ENCODE assay signal across 1 cellular context in the genomic region with DNA sequence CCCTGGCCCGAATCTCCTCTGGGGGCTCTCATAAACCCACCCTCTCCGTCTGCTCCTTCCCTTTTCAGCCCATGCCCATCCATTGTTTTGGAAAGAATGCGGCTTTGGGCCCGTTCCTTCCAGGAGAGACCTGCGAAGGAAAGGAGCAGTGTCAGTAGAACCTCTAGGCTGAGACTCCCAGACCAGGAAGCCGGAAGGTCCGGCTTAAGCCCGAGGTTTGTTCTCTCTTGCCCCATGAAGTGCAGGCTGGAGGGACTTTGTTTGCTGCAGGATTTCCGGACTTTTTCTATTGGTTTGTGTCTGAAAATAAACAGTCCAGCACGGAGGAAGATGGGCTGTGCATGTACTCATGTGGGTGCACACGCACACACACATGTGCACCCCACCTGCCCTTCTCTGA.
TF ChIP-seq lines count a peak whose summit lies in the region.

No MANE protein-coding gene starts in this region.

TF ChIP-seq in K562, 482 proteins besides CTCF, POLR2A, EP300 and RAD21 (continued from another document):
- TF ChIP-seq, protein P1, sequence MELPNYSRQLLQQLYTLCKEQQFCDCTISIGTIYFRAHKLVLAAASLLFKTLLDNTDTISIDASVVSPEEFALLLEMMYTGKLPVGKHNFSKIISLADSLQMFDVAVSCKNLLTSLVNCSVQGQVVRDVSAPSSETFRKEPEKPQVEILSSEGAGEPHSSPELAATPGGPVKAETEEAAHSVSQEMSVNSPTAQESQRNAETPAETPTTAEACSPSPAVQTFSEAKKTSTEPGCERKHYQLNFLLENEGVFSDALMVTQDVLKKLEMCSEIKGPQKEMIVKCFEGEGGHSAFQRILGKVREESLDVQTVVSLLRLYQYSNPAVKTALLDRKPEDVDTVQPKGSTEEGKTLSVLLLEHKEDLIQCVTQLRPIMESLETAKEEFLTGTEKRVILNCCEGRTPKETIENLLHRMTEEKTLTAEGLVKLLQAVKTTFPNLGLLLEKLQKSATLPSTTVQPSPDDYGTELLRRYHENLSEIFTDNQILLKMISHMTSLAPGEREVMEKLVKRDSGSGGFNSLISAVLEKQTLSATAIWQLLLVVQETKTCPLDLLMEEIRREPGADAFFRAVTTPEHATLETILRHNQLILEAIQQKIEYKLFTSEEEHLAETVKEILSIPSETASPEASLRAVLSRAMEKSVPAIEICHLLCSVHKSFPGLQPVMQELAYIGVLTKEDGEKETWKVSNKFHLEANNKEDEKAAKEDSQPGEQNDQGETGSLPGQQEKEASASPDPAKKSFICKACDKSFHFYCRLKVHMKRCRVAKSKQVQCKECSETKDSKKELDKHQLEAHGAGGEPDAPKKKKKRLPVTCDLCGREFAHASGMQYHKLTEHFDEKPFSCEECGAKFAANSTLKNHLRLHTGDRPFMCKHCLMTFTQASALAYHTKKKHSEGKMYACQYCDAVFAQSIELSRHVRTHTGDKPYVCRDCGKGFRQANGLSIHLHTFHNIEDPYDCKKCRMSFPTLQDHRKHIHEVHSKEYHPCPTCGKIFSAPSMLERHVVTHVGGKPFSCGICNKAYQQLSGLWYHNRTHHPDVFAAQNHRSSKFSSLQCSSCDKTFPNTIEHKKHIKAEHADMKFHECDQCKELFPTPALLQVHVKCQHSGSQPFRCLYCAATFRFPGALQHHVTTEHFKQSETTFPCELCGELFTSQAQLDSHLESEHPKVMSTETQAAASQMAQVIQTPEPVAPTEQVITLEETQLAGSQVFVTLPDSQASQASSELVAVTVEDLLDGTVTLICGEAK (IDR thresholded peaks at IDR 0.05): 0 out of 2 replicates have a peak, but pooled peaks have one; percentile 44
- TF ChIP-seq, protein P1 (CRISPR knock-in tag; IDR thresholded peaks at IDR 0.05): no peak
TF ChIP-seq in K562: peak in this region for 2.
